In genomic region chr16:22556759-22557158, GRCh38 we compare ENCODE assay signal across 6 cellular contexts. TPM values are rescaled to one million over a fixed set of nuclear protein-coding genes. Genes with fewer than 3 reads are reported as not detected.
DNase-seq lines count a peak whose midpoint lies in the region; ATAC-seq, FAIRE-seq and TF ChIP-seq lines count a peak whose summit lies in the region.
"Not testable (repeated sequence)": the region's sequence is repeated elsewhere in the genome, so short reads cannot be mapped to it uniquely, and the experiment has no call there.

No MANE protein-coding gene starts in this region.

- not testable (repeated sequence) for H3K27ac ChIP-seq in GM23338 (ENCODE audit: low read depth); PC-3 (ENCODE audit: low read length); RWPE2 (ENCODE audit: poor library complexity, severe bottlenecking); endothelial cell of umbilical vein (ENCODE audit: insufficient read depth, low read depth, low read length); HepG2 (ENCODE audit: extremely low read length, insufficient read depth, low read length)

- H4K20me1 ChIP-seq in GM23338 (replicated peaks; ENCODE audit: insufficient read depth); PC-3 (ENCODE audit: low read length); endothelial cell of umbilical vein (replicated peaks; ENCODE audit: control insufficient read depth, extremely low read depth, insufficient read depth, low read length); HepG2 (ENCODE audit: insufficient read depth, low read length): not testable (repeated sequence)

- H3K79me2 ChIP-seq in GM23338 (replicated peaks; ENCODE audit: insufficient read depth); PC-3 (ENCODE audit: low read length); endothelial cell of umbilical vein (ENCODE audit: control insufficient read depth, insufficient read depth, low read length); HepG2 (ENCODE audit: insufficient read depth, low read length): not testable (repeated sequence)

- H3K9me2 ChIP-seq in GM23338 (ENCODE audit: insufficient read depth); PC-3 (replicated peaks; ENCODE audit: low read length): not testable (repeated sequence)

- peak; percentile 35 for FAIRE-seq in endothelial cell of umbilical vein (lab: Jason Lieb, UNC)
- not testable (repeated sequence) for FAIRE-seq in HepG2 (lab: Jason Lieb, UNC)

- H3K27me3 Mint-ChIP-seq in GM23338 (ENCODE audit: insufficient read depth, low read depth, poor library complexity); WTC11 (ENCODE audit: low read depth): not testable (repeated sequence)

- dilution Hi-C loops in endothelial cell of umbilical vein (cut with MboI; ENCODE audit: extremely low pct_ligation_motif_present, low sequenced_read_pairs): not testable (repeated sequence)

- POLR2A ChIA-PET in PC-3 (lab: Charles Lee; ENCODE audit: unreplicated experiment); WTC11 (lab: Charles Lee); endothelial cell of umbilical vein (lab: Charles Lee); HepG2 (lab: Yijun Ruan, JAX): not testable (repeated sequence)

- BruUV-seq in PC-3 (replicated peaks; lab: Mats Ljungman, UMichigan); endothelial cell of umbilical vein (replicated peaks; lab: Mats Ljungman, UMichigan); HepG2 (replicated peaks; lab: Mats Ljungman, UMichigan): not testable (repeated sequence)

- not testable (repeated sequence) for H3K4me3 Mint-ChIP-seq in GM23338, WTC11

- not testable (repeated sequence) for H3K9me1 ChIP-seq in endothelial cell of umbilical vein (replicated peaks; ENCODE audit: control insufficient read depth, extremely low read depth, insufficient read depth, low read length)

- H3K4me3 ChIP-seq in GM23338; PC-3 (ENCODE audit: low read length); RWPE2 (ENCODE audit: severe bottlenecking); endothelial cell of umbilical vein (replicated peaks in 1 of 3; ENCODE audit: insufficient read depth in 1 of 3, low read depth in 1 of 3, low read length in 3 of 3); HepG2 (replicated peaks in 1 of 3; ENCODE audit: insufficient read depth in 1 of 3, low read depth in 2 of 3, low read length in 3 of 3): not testable (repeated sequence)

- H3K27me3 ChIP-seq in GM23338 (ENCODE audit: insufficient read depth); PC-3 (ENCODE audit: low read length); RWPE2 (ENCODE audit: insufficient read depth, poor library complexity, severe bottlenecking); endothelial cell of umbilical vein (ENCODE audit: control insufficient read depth in 2 of 2, insufficient read depth in 2 of 2, low read length in 2 of 2); HepG2 (ENCODE audit: control insufficient read depth in 1 of 2, insufficient read depth in 2 of 2, low read length in 2 of 2): not testable (repeated sequence)

- not testable (repeated sequence) for H3K9me3 ChIP-seq in PC-3 (ENCODE audit: low read length); RWPE2 (ENCODE audit: severe bottlenecking); endothelial cell of umbilical vein (replicated peaks; ENCODE audit: control insufficient read depth, insufficient read depth, low read length); HepG2 (ENCODE audit: low read length)

- not testable (repeated sequence) for H3K36me3 Mint-ChIP-seq in GM23338 (ENCODE audit: low read depth); WTC11

- H3F3A ChIP-seq in GM23338 (replicated peaks; ENCODE audit: low read depth); PC-3 (ENCODE audit: low read length, unreplicated experiment): not testable (repeated sequence)

- H3K9ac ChIP-seq in PC-3 (ENCODE audit: low read length); endothelial cell of umbilical vein (replicated peaks; ENCODE audit: extremely low read depth, insufficient read depth, low read length); HepG2 (ENCODE audit: insufficient read depth, low read depth, low read length): not testable (repeated sequence)

- not testable (repeated sequence) for H3K4me1 ChIP-seq in GM23338 (ENCODE audit: insufficient read depth); PC-3 (ENCODE audit: insufficient read depth, low read length); RWPE2 (ENCODE audit: insufficient read depth, poor library complexity, severe bottlenecking); endothelial cell of umbilical vein (ENCODE audit: control insufficient read depth, extremely low read depth, insufficient read depth, low read length); HepG2 (ENCODE audit: insufficient read depth, low read length)

- not testable (repeated sequence) for TF ChIP-seq POLR2A in endothelial cell of umbilical vein (IDR thresholded peaks at IDR 0.05; ENCODE audit: low read depth, low read length); HepG2 (IDR thresholded peaks at IDR 0.05; ENCODE audit: insufficient read depth in 1 of 2, low read depth in 2 of 2, low read length in 2 of 2)

- not testable (repeated sequence) for H3K4me2 ChIP-seq in GM23338; PC-3 (ENCODE audit: low read length); endothelial cell of umbilical vein (ENCODE audit: insufficient read depth, low read length); HepG2 (ENCODE audit: low read depth, low read length)

- not testable (repeated sequence) for H3K27ac Mint-ChIP-seq in GM23338, WTC11

- intact Hi-C loops in PC-3 (cut with micrococcal nuclease); endothelial cell of umbilical vein (cut with micrococcal nuclease); HepG2 (cut with micrococcal nuclease; ENCODE audit: unreplicated experiment): not testable (repeated sequence)

- not testable (repeated sequence) for DNase-seq in GM23338 (ENCODE audit: low spot score); PC-3; RWPE2 (ENCODE audit: low spot score); WTC11 (ENCODE audit: low spot score); endothelial cell of umbilical vein (ENCODE audit: low read depth, low spot score); HepG2 (ENCODE audit: low spot score)

- no CpG with 5 or more reads among the region's 7 CpGs for WGBS in HepG2 (ENCODE audit: low lambda C conversion rate)

- not testable (repeated sequence) for TF ChIP-seq EP300 in HepG2 (IDR thresholded peaks at IDR 0.05; ENCODE audit: low read depth in 2 of 2, low read length in 2 of 2); HepG2 (CRISPR knock-in tag; IDR thresholded peaks at IDR 0.05; ENCODE audit: borderline replicate concordance)

- ATAC-seq in GM23338: peak; percentile 96
- 0 out of 2 replicates have a peak, but pooled peaks have one; percentile 31 for ATAC-seq in PC-3
- ATAC-seq in RWPE2 (ENCODE audit: low read depth): peak; percentile 66; the same call in 2 of the 3 replicates
- ATAC-seq in WTC11: peak; percentile 76
- ATAC-seq in HepG2: peak; percentile 80

- TF ChIP-seq RAD21 in HepG2 (CRISPR knock-in tag; IDR thresholded peaks at IDR 0.05): not testable (repeated sequence)

- H3K36me3 ChIP-seq in GM23338 (ENCODE audit: insufficient read depth); PC-3 (ENCODE audit: low read depth, low read length); RWPE2 (ENCODE audit: low read depth); endothelial cell of umbilical vein (ENCODE audit: control insufficient read depth in 2 of 2, extremely low read depth in 1 of 2, insufficient read depth in 2 of 2, low read length in 2 of 2); HepG2 (replicated peaks in 1 of 2; ENCODE audit: control insufficient read depth in 1 of 2, insufficient read depth in 2 of 2, low read length in 2 of 2): not testable (repeated sequence)

- in situ Hi-C loops in HepG2 (cut with HindIII; ENCODE audit: extremely low pct_ligation_motif_present, low pct_unique_long_range_greater_than_20kb): not testable (repeated sequence)

- not testable (repeated sequence) for H2AFZ ChIP-seq in GM23338; PC-3 (ENCODE audit: low read length); endothelial cell of umbilical vein (ENCODE audit: low read depth, low read length); HepG2 (ENCODE audit: low read length)

- TF ChIP-seq CTCF in GM23338 (conservative IDR thresholded peaks at IDR 0.05; ENCODE audit: low read depth in 2 of 2); PC-3 (conservative IDR thresholded peaks at IDR 0.05; ENCODE audit: low read depth, low read length); RWPE2 (IDR thresholded peaks at IDR 0.05; ENCODE audit: poor library complexity, severe bottlenecking); WTC11 (IDR thresholded peaks at IDR 0.05); endothelial cell of umbilical vein (IDR thresholded peaks at IDR 0.05; ENCODE audit: extremely low read depth in 1 of 2, insufficient read depth in 1 of 2, low read depth in 1 of 2, low read length in 2 of 2); HepG2 (CRISPR knock-in tag; IDR thresholded peaks at IDR 0.05): not testable (repeated sequence)

- H3K9me3 Mint-ChIP-seq in GM23338, WTC11: not testable (repeated sequence)

- not testable (repeated sequence) for H3K4me1 Mint-ChIP-seq in GM23338, WTC11

- CTCF ChIA-PET in PC-3 (lab: Charles Lee); WTC11 (lab: Charles Lee); endothelial cell of umbilical vein (lab: Charles Lee); HepG2 (lab: Yijun Ruan, JAX; ENCODE audit: low intra/inter-chr PET ratio, low total read pairs): not testable (repeated sequence)

RNA-seq across cellular contexts. Expression of gene NPIPB5, which starts 46.1 kb away (rescaled TPM):
- 271 and 308 TPM in 2 replicates for total RNA-seq in GM23338 (2014; rRNA removed; shearing (Covaris generic))
- polyA plus RNA-seq in GM23338 (2016; fragmentation: Nextera tagmentation; extraction: Ambion mirVana) (97.8 and 144 TPM in 2 replicates), endothelial cell of umbilical vein (113 and 120 TPM in 2 replicates), HepG2 (2011; rRNA removed) (59.1 and 81.2 TPM in 2 replicates)
- total RNA-seq in PC-3 (2014; rRNA removed) (46.6 and 49.9 TPM in 2 replicates), WTC11 (2021) (74.7 to 85.8 TPM (median 81.5 TPM) in 3 replicates), endothelial cell of umbilical vein (278 and 325 TPM in 2 replicates), HepG2 (2016; rRNA removed; fragmentation: Illumina TruSeq; extraction: Trizol) (28.6 and 67.7 TPM in 2 replicates)
- 21.2 and 29.0 TPM in 2 replicates for polyA plus RNA-seq in endothelial cell of umbilical vein (2011; cell fraction: cytosol; rRNA removed)
- polyA plus RNA-seq in endothelial cell of umbilical vein (2011; cell fraction: nucleus; rRNA removed): 511 and 558 TPM in 2 replicates
- 52.6 and 56.6 TPM in 2 replicates for polyA plus RNA-seq in endothelial cell of umbilical vein (2012)
- polyA minus RNA-seq in endothelial cell of umbilical vein: 153 and 319 TPM in 2 replicates
- 24.4 TPM for polyA minus RNA-seq in endothelial cell of umbilical vein (2011; cell fraction: cytosol; rRNA and poly(A)+ RNA removed)
- polyA minus RNA-seq in endothelial cell of umbilical vein (2011; cell fraction: nucleus; rRNA and poly(A)+ RNA removed): 487 and 619 TPM in 2 replicates
- total RNA-seq in HepG2 (2016; cell fraction: cytosol; rRNA removed; fragmentation: Illumina TruSeq; extraction: Trizol; ENCODE audit: low read depth): 40.1 and 44.2 TPM in 2 replicates
- 33.6 and 63.8 TPM in 2 replicates for total RNA-seq in HepG2 (2016; cell fraction: insoluble cytoplasmic fraction; rRNA removed; fragmentation: Illumina TruSeq; extraction: Trizol)
- total RNA-seq in HepG2 (2016; cell fraction: membrane; rRNA removed; fragmentation: Illumina TruSeq; extraction: Trizol): 29.2 and 42.3 TPM in 2 replicates
- 299 and 354 TPM in 2 replicates for total RNA-seq in HepG2 (2016; cell fraction: nucleus; rRNA removed; fragmentation: Illumina TruSeq; extraction: Trizol)
- polyA plus RNA-seq in HepG2 (2011; cell fraction: cytosol; rRNA removed): 14.3 and 16.1 TPM in 2 replicates
- 411 and 448 TPM in 2 replicates for polyA plus RNA-seq in HepG2 (2011; cell fraction: nucleus; rRNA removed)
- polyA plus RNA-seq in HepG2 (2012): 85.3 and 90.7 TPM in 2 replicates
- 4.4 and 8.3 TPM in 2 replicates for polyA plus RNA-seq in HepG2 (2016; cell fraction: cytosol; fragmentation: Illumina TruSeq; extraction: Trizol; ENCODE audit: low read depth)
- 25.2 and 41.5 TPM in 2 replicates for polyA plus RNA-seq in HepG2 (2016; cell fraction: insoluble cytoplasmic fraction; fragmentation: Illumina TruSeq; extraction: Trizol; ENCODE audit: low read depth)
- 10.8 and 14.6 TPM in 2 replicates for polyA plus RNA-seq in HepG2 (2016; cell fraction: membrane; fragmentation: Illumina TruSeq; extraction: Trizol; ENCODE audit: low read depth)
- 780 and 832 TPM in 2 replicates for polyA plus RNA-seq in HepG2 (2016; cell fraction: nucleus; fragmentation: Illumina TruSeq; extraction: Trizol; ENCODE audit: insufficient read depth, low read depth)
- polyA minus RNA-seq in HepG2 (2011; rRNA and poly(A)+ RNA removed; ENCODE audit: low replicate concordance): 82.0 and 86.3 TPM in 2 replicates
- polyA minus RNA-seq in HepG2 (2011; cell fraction: cytosol; rRNA and poly(A)+ RNA removed): 18.2 and 21.6 TPM in 2 replicates
- polyA minus RNA-seq in HepG2 (2011; cell fraction: nucleus; rRNA and poly(A)+ RNA removed): 470 and 579 TPM in 2 replicates

Comparison
In these comparisons a context has a peak if more than half of its experiments do, and no peak if none do; other contexts are left out.
1. ATAC-seq: peak in every context shown above with its lines; median percentile 96 in GM23338; 80 in HepG2; 76 in WTC11; 66 in RWPE2; 31 in PC-3.